Comparison of ENCODE assay signal across 8 cellular contexts in the genomic region with DNA sequence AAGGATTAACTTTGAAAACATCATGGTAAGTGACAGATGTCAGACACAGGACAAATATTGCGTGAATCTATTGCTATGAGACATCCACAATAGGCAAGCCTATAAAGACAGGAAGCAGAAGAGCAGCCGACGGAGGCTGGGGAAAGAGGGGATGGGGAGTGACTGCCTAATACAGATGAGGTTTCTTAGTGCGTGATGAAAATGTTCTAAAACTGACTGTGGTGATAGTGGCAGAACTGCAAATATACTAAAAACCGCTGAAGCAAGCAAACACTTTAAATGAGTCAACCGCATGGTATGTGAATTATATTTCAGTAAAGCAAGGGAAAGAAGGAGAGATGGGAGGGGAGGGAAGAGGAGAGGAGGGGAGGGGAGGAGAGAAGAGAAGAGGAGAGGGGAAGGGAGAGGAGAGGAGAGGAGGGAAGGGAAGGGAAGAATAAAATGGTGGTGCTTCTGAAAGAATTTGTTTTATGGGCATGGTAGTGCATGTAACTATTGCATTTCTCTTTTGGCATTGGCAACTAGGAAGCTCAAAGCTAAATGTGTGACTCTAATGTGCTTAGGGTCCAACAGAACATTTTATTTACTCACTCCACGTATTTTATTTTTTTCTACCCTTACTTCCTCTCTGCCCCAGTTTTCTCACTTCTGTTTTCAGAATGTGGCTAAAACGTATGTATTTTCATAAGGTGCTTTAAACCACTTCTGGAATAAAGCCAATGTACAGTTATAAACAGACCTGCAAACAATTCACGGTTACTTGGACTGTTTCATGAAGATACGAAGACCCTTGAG. TPM values are rescaled to one million over a fixed set of nuclear protein-coding genes. Genes with fewer than 3 reads are reported as not detected.
DNase-seq lines count a peak whose midpoint lies in the region; ATAC-seq, FAIRE-seq and TF ChIP-seq lines count a peak whose summit lies in the region.

No MANE protein-coding gene starts in this region.

- peaks cover 3% of the 10 kb centered on the region for H3K9me3 Mint-ChIP-seq in astrocyte (ENCODE audit: unreplicated experiment)

- DNase-seq in ELR (ENCODE audit: low read depth), result peak; percentile 84
- DNase-seq in astrocyte (ENCODE audit: low read depth), result peak; percentile 91
- DNase-seq in myocyte (ENCODE audit: low read depth), result peak; percentile 72
- DNase-seq in H7, result no peak
- DNase-seq in cerebellum (ENCODE audit: low spot score), result no peak
- DNase-seq in COLO668 (lab: John Stamatoyannopoulos, UW; ENCODE audit: unreplicated experiment), result no peak

- H3K79me2 ChIP-seq in astrocyte (ENCODE audit: insufficient read depth, low read length), result no peaks in the 10 kb centered on the region

- H3K4me3 Mint-ChIP-seq in astrocyte (ENCODE audit: unreplicated experiment), result no peak overlapping the region

- peak overlapping the region; percentile 6 for H3K27ac Mint-ChIP-seq in astrocyte (ENCODE audit: unreplicated experiment)

- peak; percentile 45 for ATAC-seq in GM21576 (IDR thresholded peaks at IDR 0.05; ENCODE audit: unreplicated experiment)

- TF ChIP-seq CTCF in astrocyte (IDR thresholded peaks at IDR 0.05; ENCODE audit: insufficient read depth, low read depth, low read length), result no peak

- no peaks in the 10 kb centered on the region for H3K9me3 ChIP-seq in KOPT-K1 (ENCODE audit: insufficient read depth, low read length, poor library complexity, severe bottlenecking)
- no peaks in the 10 kb centered on the region for H3K9me3 ChIP-seq in astrocyte (ENCODE audit: insufficient read depth, low read depth, low read length)

- peaks cover 26% of the 10 kb centered on the region for H3K36me3 Mint-ChIP-seq in astrocyte (ENCODE audit: low read depth, unreplicated experiment)

- FAIRE-seq in astrocyte (lab: Jason Lieb, UNC), result no peak

- peak overlapping the region; percentile 61 for H3K4me2 ChIP-seq in astrocyte (ENCODE audit: low read length)

- H3K4me1 Mint-ChIP-seq in astrocyte (ENCODE audit: low read depth, unreplicated experiment), result peaks cover 9% of the 10 kb centered on the region

- no peak overlapping the region for H3K9ac ChIP-seq in astrocyte (ENCODE audit: low read length)

- H3K4me3 ChIP-seq in astrocyte (ENCODE audit: insufficient read depth, low read depth, low read length), result no peak overlapping the region
- H3K4me3 ChIP-seq in H7 (ENCODE audit: insufficient read depth, low read depth, low read length), result no peak overlapping the region

- peaks cover 5% of the 10 kb centered on the region for H4K20me1 ChIP-seq in astrocyte (ENCODE audit: insufficient read depth, low read length)

- H3K27ac ChIP-seq in KOPT-K1 (ENCODE audit: low read depth, low read length, poor library complexity, severe bottlenecking) (peak overlapping the region; percentile 50), astrocyte (ENCODE audit: low read depth, low read length) (peak overlapping the region; percentile 32)

- peaks cover 26% of the 10 kb centered on the region for H3K4me1 ChIP-seq in astrocyte (ENCODE audit: insufficient read depth, low read length)

- no peaks in the 10 kb centered on the region for H3K27me3 Mint-ChIP-seq in astrocyte (ENCODE audit: low read depth, unreplicated experiment)

- no peaks in the 10 kb centered on the region for H3K27me3 ChIP-seq in astrocyte (ENCODE audit: insufficient read depth, low read length)
- H3K27me3 ChIP-seq in H7 (ENCODE audit: control insufficient read depth, insufficient read depth, low read length), result no peaks in the 10 kb centered on the region

- no peak overlapping the region for H2AFZ ChIP-seq in astrocyte (ENCODE audit: low read depth, low read length)

- H3K36me3 ChIP-seq in KOPT-K1 (ENCODE audit: insufficient read depth, low read length) (peaks cover 98% of the 10 kb centered on the region), astrocyte (ENCODE audit: insufficient read depth, low read length) (peaks cover 2% of the 10 kb centered on the region), H7 (replicated peaks; ENCODE audit: control insufficient read depth, insufficient read depth, low read length) (peaks cover 10% of the 10 kb centered on the region)

RNA-seq across cellular contexts. Expression of gene AKNA, which starts 21.3 kb away (rescaled TPM):
- total RNA-seq in astrocyte, result 16.0 and 16.4 TPM in 2 replicates
- 1.4 and 3.7 TPM in 2 replicates for total RNA-seq in myocyte
- polyA plus RNA-seq in myocyte (2012), result 4.2 TPM
- 16.7 and 17.4 TPM in 2 replicates for total RNA-seq in H7 (2014; rRNA removed; shearing (Covaris generic))
- 10.6 TPM for total RNA-seq in cerebellum

RNA-seq across cellular contexts. Expression of gene ORM2, which starts 36.9 kb away (rescaled TPM):
- not detected in 2 replicates for total RNA-seq in astrocyte
- total RNA-seq in myocyte, result not detected in 2 replicates
- polyA plus RNA-seq in myocyte (2012), result not detected
- 1.2 and 2.2 TPM in 2 replicates for total RNA-seq in H7 (2014; rRNA removed; shearing (Covaris generic))
- not detected for total RNA-seq in cerebellum

RNA-seq across cellular contexts. Expression of gene ORM1, which starts 43.6 kb away (rescaled TPM):
- total RNA-seq in astrocyte, result not detected in 2 replicates
- not detected in 2 replicates for total RNA-seq in myocyte
- polyA plus RNA-seq in myocyte (2012), result not detected
- not detected in 2 replicates for total RNA-seq in H7 (2014; rRNA removed; shearing (Covaris generic))
- total RNA-seq in cerebellum, result not detected

Comparison
In these comparisons a context has a peak if more than half of its experiments do, and no peak if none do; other contexts are left out.
1. DNase-seq: peak in ELR (single experiment), astrocyte (single experiment) and myocyte (single experiment); none in H7 (single experiment), cerebellum (single experiment) and COLO668 (single experiment).